8 cellular contexts compared by ENCODE assay signal in the genomic region with DNA sequence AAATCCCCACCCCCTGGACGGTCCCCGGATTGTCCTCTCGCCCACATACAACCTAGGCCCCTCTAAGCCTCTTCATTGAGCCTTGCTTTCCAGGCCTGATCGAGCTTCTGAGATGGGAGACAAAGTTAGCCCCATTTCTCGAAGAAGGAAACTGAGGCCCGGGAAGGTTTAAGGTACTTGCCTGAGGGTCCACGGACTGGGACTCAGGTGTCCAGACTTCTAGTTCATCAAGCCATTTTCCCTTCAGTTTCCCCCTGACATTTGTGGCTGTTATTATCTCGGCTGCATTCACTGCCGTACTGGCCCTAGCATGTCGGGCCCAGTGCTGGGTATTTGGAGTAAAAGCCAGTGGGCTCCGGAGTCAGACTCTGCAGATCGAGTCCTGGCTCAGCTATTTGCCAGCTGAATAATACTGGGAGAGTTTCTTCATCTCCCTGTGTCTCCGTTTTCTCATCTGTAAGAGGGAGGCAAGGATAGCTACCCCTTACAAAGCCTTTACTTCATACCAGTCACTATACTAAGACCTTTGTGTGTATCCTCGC. TPM values are rescaled to one million over a fixed set of nuclear protein-coding genes. Genes with fewer than 3 reads are reported as not detected.
DNase-seq lines count a peak whose midpoint lies in the region; ATAC-seq, FAIRE-seq and TF ChIP-seq lines count a peak whose summit lies in the region.

No MANE protein-coding gene starts in this region.

- peak; percentile 9 for DNase-seq in MCF 10A (ENCODE audit: unreplicated experiment)
- no peak for DNase-seq in lung (ENCODE audit: low spot score)
- DNase-seq in vagina (ENCODE audit: extremely low spot score in 2 of 2), result no peak
- no peak for DNase-seq in DMS79 treated with DMSO at 0.1 percent for 48 hours (lab: John Stamatoyannopoulos, UW)
- no peak for DNase-seq in HTR-8/SVneo (ENCODE audit: insufficient read length, low spot score)

- 12% methylated on average over 14 of the region's 14 CpGs for WGBS in HUES64
- WGBS in lung, 2 donors, result 9 to 16% methylated on average over 14 of the region's 14 CpGs

- peak overlapping the region; percentile 96 for H3K27ac ChIP-seq in HUES64 (ENCODE audit: low read depth, low read length)
- peak overlapping the region; percentile 95 to 96 for H3K27ac ChIP-seq in lung (ENCODE audit: low read depth in 1 of 2, low read length in 1 of 2)
- H3K27ac ChIP-seq in vagina, result peak overlapping the region; percentile 91

- intact Hi-C loops in MCF 10A (cut with micrococcal nuclease), result loop anchor here (5.0 kb wide), 1 partner anchor 42 kb away; no protein-coding TSS in a partner anchor
- intact Hi-C loops in vagina (cut with DNase I), result no loop called here

- H3K4me3 ChIP-seq in HUES64 (ENCODE audit: low read length) (peak overlapping the region; percentile 94), lung (peak overlapping the region; percentile 87), vagina (peak overlapping the region; percentile 82 to 91)

- no peak for TF ChIP-seq POLR2A in vagina (IDR thresholded peaks at IDR 0.05)

- H3K9me3 ChIP-seq in HUES64 (ENCODE audit: insufficient read depth, low read depth, low read length) (no peaks in the 10 kb centered on the region), lung (ENCODE audit: control insufficient read depth in 2 of 2, insufficient read depth in 1 of 2, low read length in 1 of 2) (no peaks in the 10 kb centered on the region), vagina (no peaks in the 10 kb centered on the region)

- H3K4me1 Mint-ChIP-seq in MCF 10A (ENCODE audit: insufficient read depth, unreplicated experiment), result peaks cover 37% of the 10 kb centered on the region

- ATAC-seq in GM18498 (IDR thresholded peaks at IDR 0.05; ENCODE audit: unreplicated experiment), result peak; percentile 8
- no peak for ATAC-seq in lung (ENCODE audit: insufficient read depth, low FRiP score)
- ATAC-seq in GM18868 (IDR thresholded peaks at IDR 0.05; ENCODE audit: unreplicated experiment), result no peak

- no peaks in the 10 kb centered on the region for H3K27me3 Mint-ChIP-seq in MCF 10A (ENCODE audit: insufficient read depth, unreplicated experiment)

- H3K9me3 Mint-ChIP-seq in MCF 10A (ENCODE audit: unreplicated experiment), result no peaks in the 10 kb centered on the region

- H3K27me3 ChIP-seq in HUES64 (ENCODE audit: insufficient read depth, low read length) (no peaks in the 10 kb centered on the region), lung (ENCODE audit: control insufficient read depth, insufficient read depth) (no peaks in the 10 kb centered on the region), vagina (no peaks in the 10 kb centered on the region)

- peaks cover 39% of the 10 kb centered on the region for H3K36me3 Mint-ChIP-seq in MCF 10A (ENCODE audit: insufficient read depth, unreplicated experiment)

- POLR2A ChIA-PET in MCF 10A (lab: Yijun Ruan, JAX), result interaction anchor here (0.5 to 3.4 kb wide), 20 partner anchors 9 to 920 kb away, joined by 3 to 67 read pairs (median 4); a partner anchor contains a TSS

- H3K36me3 ChIP-seq in HUES64 (ENCODE audit: insufficient read depth, low read length) (peaks cover 33% of the 10 kb centered on the region), lung (ENCODE audit: control insufficient read depth in 2 of 2, insufficient read depth in 2 of 2, low read length in 2 of 2) (peaks cover 0 to 8% of the 10 kb centered on the region in 2 donors), vagina (no peaks in the 10 kb centered on the region)

- peak overlapping the region; percentile 92 for H3K9ac ChIP-seq in HUES64 (ENCODE audit: low read depth, low read length)

- peak overlapping the region; percentile 92 for H3K27ac Mint-ChIP-seq in MCF 10A (ENCODE audit: low read depth, unreplicated experiment)

- peaks cover 14% of the 10 kb centered on the region for H3K4me1 ChIP-seq in HUES64 (ENCODE audit: insufficient read depth, low read length)
- H3K4me1 ChIP-seq in lung (ENCODE audit: control insufficient read depth in 2 of 2, insufficient read depth in 2 of 2, low read length in 2 of 2), result peaks cover 7 to 38% of the 10 kb centered on the region in 2 donors
- H3K4me1 ChIP-seq in vagina, result peaks cover 62% of the 10 kb centered on the region

- peak overlapping the region; percentile 82 for H3K4me3 Mint-ChIP-seq in MCF 10A (ENCODE audit: unreplicated experiment)

- BruUV-seq in MCF 10A (replicated peaks; lab: Mats Ljungman, UMichigan), result no TSS peak

- CTCF ChIA-PET in MCF 10A (lab: Yijun Ruan, JAX), result interaction anchor here (0.6 to 6.1 kb wide), 11 partner anchors 10 to 475 kb away, joined by 3 to 35 read pairs (median 5); no protein-coding TSS in a partner anchor

- no peak for FAIRE-seq in HTR-8/SVneo (lab: Jason Lieb, UNC)

- TF ChIP-seq CTCF in MCF 10A (IDR thresholded peaks at IDR 0.05; ENCODE audit: unreplicated experiment) (no peak), lung (IDR thresholded peaks at IDR 0.05; ENCODE audit: control extremely low read depth, extremely low read depth) (no peak), vagina (IDR thresholded peaks at IDR 0.05) (no peak)

RNA-seq across cellular contexts. Expression of a gene that starts 0.6 kb away (rescaled TPM):
- polyA plus RNA-seq in HUES64 (2013, experiment 1 of 2), result 17.9 TPM
- 16.7 TPM for polyA plus RNA-seq in HUES64 (2013, experiment 2 of 2)
- total RNA-seq in MCF 10A (2022) (42.6 and 53.0 TPM in 2 replicates), lung (10 to 100 TPM; 32.8 to 58.6 TPM), vagina (23.8 TPM)
- polyA plus RNA-seq in lung, result 10 to 100 TPM in 1 of 2 donors, 1 to 10 TPM in 1; 6.8 to 20.4 TPM

RNA-seq across cellular contexts. Expression of a gene that starts 0.9 kb away (rescaled TPM):
- polyA plus RNA-seq in HUES64 (2013, experiment 1 of 2), result 36.0 TPM
- 34.4 TPM for polyA plus RNA-seq in HUES64 (2013, experiment 2 of 2)
- 17.1 and 18.3 TPM in 2 replicates for total RNA-seq in MCF 10A (2022)
- total RNA-seq in lung, result 10 to 100 TPM; 18.0 to 33.8 TPM
- 10 to 100 TPM in 1 of 2 donors, 1 to 10 TPM in 1; 6.7 to 13.0 TPM for polyA plus RNA-seq in lung
- 13.5 TPM for total RNA-seq in vagina
